ENCODE assay signal across 13 cellular contexts in genomic region chr16:71214771-71215381, GRCh38. TPM values are rescaled to one million over a fixed set of nuclear protein-coding genes. Genes with fewer than 3 reads are reported as not detected.
DNase-seq lines count a peak whose midpoint lies in the region; ATAC-seq and TF ChIP-seq lines count a peak whose summit lies in the region.
"Had no signal": no experiment of that assay in that cellular context is flagged by ENCODE, and none has a peak within 500 bp of the region (broad histone marks: within the 10 kb centered on the region; RNA-seq: fewer than 3 reads in every experiment).

No MANE protein-coding gene starts in this region.

- H3K9me3 ChIP-seq in breast epithelium = no peaks in the 10 kb centered on the region

- no peak overlapping the region for H3K4me3 Mint-ChIP-seq in MCF 10A (ENCODE audit: unreplicated experiment)
- H3K4me3 Mint-ChIP-seq: activated T-helper 1 cell treated with anti-CD3 and anti-CD28 coated beads, Interleukin-12 subunit alpha, Interleukin-12 subunit beta, Interleukin-2, Interleukin-4 antibody, amounts not matched to agents 30 ng/mL and 10 ng/mL and 1 ng/mL, durations not matched to agents 14 hours and 24 hours and 36 hours; CD4-positive, alpha-beta memory T cell had no signal

- BruUV-seq in MCF 10A (replicated peaks; lab: Mats Ljungman, UMichigan) = no TSS peak

- H3K4me3 ChIP-seq in breast epithelium (no peak overlapping the region), epithelial cell of esophagus (ENCODE audit: low read length) (no peak overlapping the region)
- H3K4me3 ChIP-seq: lung, spleen had no signal

- H3K27me3 ChIP-seq in breast epithelium = no peaks in the 10 kb centered on the region

- no peak overlapping the region for H3K27ac Mint-ChIP-seq in MCF 10A (ENCODE audit: low read depth, unreplicated experiment)
- H3K27ac Mint-ChIP-seq: activated T-helper 1 cell treated with anti-CD3 and anti-CD28 coated beads, Interleukin-12 subunit alpha, Interleukin-12 subunit beta, Interleukin-2, Interleukin-4 antibody, amounts not matched to agents 30 ng/mL and 10 ng/mL and 1 ng/mL, durations not matched to agents 14 hours and 24 hours and 36 hours; CD4-positive, alpha-beta memory T cell had no signal

- intact Hi-C loops in MCF 10A (cut with micrococcal nuclease) = loop anchor here (1.0 kb wide), 2 partner anchors 96 to 143 kb away; partner anchors contain the start of gene CALB2
- intact Hi-C loops in breast epithelium (cut with DNase I; ENCODE audit: low total_unique reads) = no loop called here

- no peak for TF ChIP-seq POLR2A in breast epithelium (IDR thresholded peaks at IDR 0.05)

- no peak for ATAC-seq in HG02885 (IDR thresholded peaks at IDR 0.05; ENCODE audit: poor library complexity, unreplicated experiment)

- POLR2A ChIA-PET in MCF 10A (lab: Yijun Ruan, JAX) = no interaction called here

- CTCF ChIA-PET in MCF 10A (lab: Yijun Ruan, JAX) = interaction anchor here (1.9 kb wide), 1 partner anchor 95 kb away, joined by 6 read pairs; no protein-coding TSS in a partner anchor

- H3K36me3 ChIP-seq in breast epithelium = no peaks in the 10 kb centered on the region
- H3K36me3 ChIP-seq: spleen had no signal

- no peaks in the 10 kb centered on the region for H3K4me1 ChIP-seq in breast epithelium

- H3K4me1 Mint-ChIP-seq in MCF 10A (ENCODE audit: insufficient read depth, unreplicated experiment) = no peaks in the 10 kb centered on the region
- H3K4me1 Mint-ChIP-seq: CD4-positive, alpha-beta memory T cell had no signal

- no peaks in the 10 kb centered on the region for H3K36me3 Mint-ChIP-seq in MCF 10A (ENCODE audit: insufficient read depth, unreplicated experiment)
- H3K36me3 Mint-ChIP-seq: CD4-positive, alpha-beta memory T cell had no signal

- peaks cover 51% of the 10 kb centered on the region for H3K27me3 Mint-ChIP-seq in MCF 10A (ENCODE audit: insufficient read depth, unreplicated experiment)

- TF ChIP-seq CTCF in MCF 10A (IDR thresholded peaks at IDR 0.05; ENCODE audit: unreplicated experiment) (peak; percentile 20), breast epithelium (IDR thresholded peaks at IDR 0.05) (no peak), epithelial cell of esophagus (IDR thresholded peaks at IDR 0.05; ENCODE audit: insufficient read depth, low read depth, low read length, missing control alignments) (peak; percentile 18)

- H3K27ac ChIP-seq in breast epithelium = no peak overlapping the region
- H3K27ac ChIP-seq: spleen had no signal

- DNase-seq in MCF 10A (ENCODE audit: unreplicated experiment) (peak; percentile 20), breast epithelium (ENCODE audit: low spot score in 2 of 2) (no peak), NCI-H2227 (lab: John Stamatoyannopoulos, UW; ENCODE audit: unreplicated experiment) (peak; percentile 51), epithelial cell of esophagus (ENCODE audit: low read depth) (peak; percentile 30), NCI-H226 (no peak)
- DNase-seq in activated CD8-positive, alpha-beta memory T cell treated with anti-CD3 and anti-CD28 coated beads for 24 hours = no peak
- no peak for DNase-seq in activated CD4-positive, alpha-beta T cell treated with anti-CD3 and anti-CD28 coated beads, Interleukin-2, amount 50 U/mL, for 4 hours
- DNase-seq: spleen, T-helper 1 cell had no signal

- H3K9me3 Mint-ChIP-seq in MCF 10A (ENCODE audit: unreplicated experiment) = no peaks in the 10 kb centered on the region

RNA-seq across cellular contexts. Expression of gene HYDIN, which starts 15.6 kb away (rescaled TPM):
- total RNA-seq in MCF 10A (2022) = 0.35 TPM in 1 of 2 replicates, not detected in the other
- total RNA-seq in breast epithelium = 1 to 10 TPM in 2 of 3 donors, under 1 TPM in 1; 0.96 to 9.4 (median 4.9) TPM
- total RNA-seq: activated T-helper 1 cell treated with anti-CD3 and anti-CD28 coated beads, Interleukin-12 subunit alpha, Interleukin-12 subunit beta, Interleukin-2, Interleukin-4 antibody, amounts not matched to agents 30 ng/mL and 10 ng/mL and 1 ng/mL, durations not matched to agents 14 hours and 24 hours and 36 hours; CD4-positive, alpha-beta memory T cell had no signal

Comparison
In these comparisons a context has a peak if more than half of its experiments do, and no peak if none do; other contexts are left out.
1. DNase-seq: peak in MCF 10A (single experiment), NCI-H2227 (single experiment) and epithelial cell of esophagus (single experiment); none in breast epithelium (0 of 2), NCI-H226 (single experiment), activated CD8-positive, alpha-beta memory T cell treated with anti-CD3 and anti-CD28 coated beads for 24 hours (single experiment) and activated CD4-positive, alpha-beta T cell treated with anti-CD3 and anti-CD28 coated beads, Interleukin-2, amount 50 U/mL, for 4 hours (0 of 2).
2. CTCF ChIP-seq: peak in MCF 10A (single experiment) and epithelial cell of esophagus (single experiment); none in breast epithelium (0 of 3).